In genomic region chr3:9793161-9793781, GRCh38 we compare ENCODE assay signal across 8 cellular contexts. TPM values are rescaled to one million over a fixed set of nuclear protein-coding genes. Genes with fewer than 3 reads are reported as not detected.
DNase-seq lines count a peak whose midpoint lies in the region; ATAC-seq and TF ChIP-seq lines count a peak whose summit lies in the region.

No MANE protein-coding gene starts in this region.

- WGBS in mesodermal cell (ENCODE audit: insufficient coverage in 2 of 2), 2 experiments: 0 to 1% methylated on average over 17 to 18 of the region's 23 CpGs

- POLR2A ChIA-PET in HEK293T (lab: Yijun Ruan, JAX): interaction anchor here (0.6 to 1.4 kb wide), 19 partner anchors 10 to 289 kb away, joined by 3 to 14 read pairs (median 4); partner anchors contain the start of genes CAMK1, CRELD1, FANCD2 and OGG1

- H3K9ac ChIP-seq in duodenal mucosa (ENCODE audit: low read depth in 1 of 2, low read length in 2 of 2): peak overlapping the region; percentile 94 to 99

- CTCF ChIA-PET in HEK293T (lab: Yijun Ruan, JAX): interaction anchor here (0.7 kb wide), 1 partner anchor 293 kb away, joined by 4 read pairs; no protein-coding TSS in a partner anchor

- H3K4me1 ChIP-seq in duodenal mucosa (ENCODE audit: control insufficient read depth in 1 of 2, insufficient read depth in 2 of 2, low read length in 2 of 2) (peaks cover 17 to 32% of the 10 kb centered on the region in 2 donors), mesodermal cell (ENCODE audit: control insufficient read depth, insufficient read depth, low read length, poor library complexity, severe bottlenecking) (no peaks in the 10 kb centered on the region), uterus (no peaks in the 10 kb centered on the region)

- H3K36me3 ChIP-seq in duodenal mucosa (ENCODE audit: control insufficient read depth in 1 of 2, insufficient read depth in 2 of 2, low read length in 2 of 2): peaks cover 18 to 43% of the 10 kb centered on the region in 2 donors
- peaks cover 64% of the 10 kb centered on the region for H3K36me3 ChIP-seq in mesodermal cell (ENCODE audit: control insufficient read depth, insufficient read depth, low read length)
- no peaks in the 10 kb centered on the region for H3K36me3 ChIP-seq in uterus

- TF ChIP-seq CTCF in uterus (IDR thresholded peaks at IDR 0.05): no peak

- H3K27ac ChIP-seq in duodenal mucosa (ENCODE audit: low read depth, low read length): peak overlapping the region; percentile 93
- peak overlapping the region; percentile 100 for H3K27ac ChIP-seq in mesodermal cell (ENCODE audit: low read depth, low read length, severe bottlenecking)
- H3K27ac ChIP-seq in uterus: peak overlapping the region; percentile 98

- H3K4me3 ChIP-seq in duodenal mucosa (ENCODE audit: low read depth in 1 of 2, low read length in 2 of 2) (peak overlapping the region; percentile 92 to 96), mesodermal cell (ENCODE audit: extremely low read depth, insufficient read depth, low read length, poor library complexity, severe bottlenecking) (peak overlapping the region; percentile 98), uterus (peak overlapping the region; percentile 99 to 100)

- intact Hi-C loops in uterus (cut with DNase I; ENCODE audit: low total_unique reads): no loop called here

- TF ChIP-seq POLR2A in uterus (IDR thresholded peaks at IDR 0.05): no peak

- no peak for ATAC-seq in HG02938 (IDR thresholded peaks at IDR 0.05; ENCODE audit: unreplicated experiment)

- DNase-seq in CD1c-positive myeloid dendritic cell (ENCODE audit: extremely low spot score) (peak; percentile 76), HEK293T (ENCODE audit: extremely low spot score) (peak; percentile 37), SKM-1 treated with dmso at 0.1 percent for 144 hours (lab: John Stamatoyannopoulos, UW; ENCODE audit: unreplicated experiment) (peak; percentile 76), uterus (no peak), activated gamma-delta T cell (lab: John Stamatoyannopoulos, UW) (no peak)

- no peaks in the 10 kb centered on the region for H3K27me3 ChIP-seq in duodenal mucosa (ENCODE audit: control insufficient read depth in 1 of 2, insufficient read depth in 2 of 2, low read length in 2 of 2)
- no peaks in the 10 kb centered on the region for H3K27me3 ChIP-seq in uterus

- H3K9me3 ChIP-seq in duodenal mucosa (ENCODE audit: control insufficient read depth in 1 of 2, low read length in 2 of 2): no peaks in the 10 kb centered on the region
- no peaks in the 10 kb centered on the region for H3K9me3 ChIP-seq in mesodermal cell (ENCODE audit: control insufficient read depth, low read length)
- no peaks in the 10 kb centered on the region for H3K9me3 ChIP-seq in uterus

TF ChIP-seq in HEK293T, 16 proteins besides CTCF, POLR2A, EP300 and RAD21:
- TF ChIP-seq L3MBTL2 (conservative IDR thresholded peaks at IDR 0.05): 0 out of 2 replicates have a peak, but pooled peaks have one; percentile 21
- TF ChIP-seq TARDBP (IDR thresholded peaks at IDR 0.05): no peak

RNA-seq across cellular contexts. Expression of gene ARPC4, which starts 0.4 kb away (rescaled TPM):
- 125 TPM for polyA plus RNA-seq in mesodermal cell (2013, experiment 1 of 2)
- 108 TPM for polyA plus RNA-seq in mesodermal cell (2013, experiment 2 of 2)
- total RNA-seq in uterus: 100 to 1,000 TPM in 3 of 4 donors, 10 to 100 TPM in 1; 44.7 to 176 (median 142) TPM

RNA-seq across cellular contexts. Expression of gene TADA3, which starts 1.0 kb away (rescaled TPM):
- 86.4 TPM for polyA plus RNA-seq in mesodermal cell (2013, experiment 1 of 2)
- 69.4 TPM for polyA plus RNA-seq in mesodermal cell (2013, experiment 2 of 2)
- total RNA-seq in uterus: 10 to 100 TPM; 35.9 to 65.4 (median 55.3) TPM

RNA-seq across cellular contexts. Expression of gene TTLL3, which starts 16.8 kb away (rescaled TPM):
- 29.2 TPM for polyA plus RNA-seq in mesodermal cell (2013, experiment 1 of 2)
- 26.3 TPM for polyA plus RNA-seq in mesodermal cell (2013, experiment 2 of 2)
- total RNA-seq in uterus: 100 to 1,000 TPM in 1 of 4 donors, 10 to 100 TPM in 3; 67.1 to 349 (median 83.7) TPM

RNA-seq across cellular contexts. Expression of gene CAMK1, which starts 23.5 kb away (rescaled TPM):
- polyA plus RNA-seq in mesodermal cell (2013, experiment 1 of 2): 14.9 TPM
- polyA plus RNA-seq in mesodermal cell (2013, experiment 2 of 2): 11.6 TPM
- 10 to 100 TPM; 19.1 to 63.0 (median 56.7) TPM for total RNA-seq in uterus

RNA-seq across cellular contexts. Expression of gene OGG1, which starts 43.5 kb away (rescaled TPM):
- 20.2 TPM for polyA plus RNA-seq in mesodermal cell (2013, experiment 1 of 2)
- polyA plus RNA-seq in mesodermal cell (2013, experiment 2 of 2): 20.5 TPM
- 10 to 100 TPM; 29.8 to 60.7 (median 44.2) TPM for total RNA-seq in uterus

Comparison
In these comparisons a context has a peak if more than half of its experiments do, and no peak if none do; other contexts are left out.
1. DNase-seq: peak in CD1c-positive myeloid dendritic cell (single experiment), HEK293T (single experiment) and SKM-1 treated with dmso at 0.1 percent for 144 hours (single experiment); none in uterus (0 of 2) and activated gamma-delta T cell (single experiment).
2. Peak in every context shown above with its lines, with median percentiles within 50 percentile points of each other: H3K27ac ChIP-seq and H3K4me3 ChIP-seq.